In the genomic region with DNA sequence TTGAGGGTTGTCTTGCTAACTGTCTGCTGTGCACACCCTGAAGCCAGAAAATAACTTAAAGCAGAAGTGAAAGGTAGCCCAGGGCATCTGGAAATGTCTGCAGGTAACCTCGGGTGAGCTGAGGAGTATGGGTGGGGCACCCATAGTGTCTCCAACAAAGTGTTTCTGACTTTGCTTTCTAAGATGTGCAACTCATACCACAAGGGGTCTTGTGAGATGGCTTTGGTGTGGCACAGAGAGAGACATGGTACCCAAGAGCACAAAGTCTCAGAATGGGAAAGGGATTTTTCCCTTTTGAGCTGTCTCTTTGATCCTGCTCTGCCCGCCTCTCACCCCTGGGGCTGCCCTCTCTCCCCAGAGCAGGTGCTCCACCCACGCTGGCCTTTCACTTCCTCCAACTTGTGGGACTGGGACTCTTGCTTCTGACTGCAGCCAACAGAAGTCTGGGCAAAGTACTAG, we compare ENCODE assay signal across 8 cellular contexts. TPM values are rescaled to one million over a fixed set of nuclear protein-coding genes. Genes with fewer than 3 reads are reported as not detected.
DNase-seq lines count a peak whose midpoint lies in the region; ATAC-seq, FAIRE-seq and TF ChIP-seq lines count a peak whose summit lies in the region.

No MANE protein-coding gene starts in this region.

- peaks cover 4% of the 10 kb centered on the region for H3K4me1 ChIP-seq in GM23338 (ENCODE audit: insufficient read depth)

- ATAC-seq in GM19467 (IDR thresholded peaks at IDR 0.05; ENCODE audit: unreplicated experiment), result peak; percentile 87
- ATAC-seq in HG03442 (IDR thresholded peaks at IDR 0.05; ENCODE audit: unreplicated experiment), result peak; percentile 82
- ATAC-seq in activated T-cell treated with anti-CD3 and anti-CD28 coated beads, Interleukin-2, amount 50 U/mL, for 4 hours, result peak; percentile 62 to 69
- ATAC-seq in GM23338, result no peak

- H3K27me3 ChIP-seq in GM23338 (ENCODE audit: insufficient read depth), result no peaks in the 10 kb centered on the region

- H3F3A ChIP-seq in GM23338 (replicated peaks; ENCODE audit: low read depth), result no peaks in the 10 kb centered on the region

- no peak for FAIRE-seq in H54 (lab: Jason Lieb, UNC)

- H3K4me2 ChIP-seq in GM23338, result no peak overlapping the region

- H3K27me3 Mint-ChIP-seq in activated T-cell treated with anti-CD3 and anti-CD28 coated beads, Interleukin-2, amount 50 U/mL, for 4 hours (ENCODE audit: low read depth), result no peaks in the 10 kb centered on the region
- no peaks in the 10 kb centered on the region for H3K27me3 Mint-ChIP-seq in osteocyte (ENCODE audit: unreplicated experiment)
- H3K27me3 Mint-ChIP-seq in GM23338 (ENCODE audit: insufficient read depth, low read depth, poor library complexity), result no peaks in the 10 kb centered on the region

- no peak overlapping the region for H2AFZ ChIP-seq in GM23338

- H3K4me3 ChIP-seq in GM12864 (ENCODE audit: low read depth, low read length), result peak overlapping the region; percentile 34
- no peak overlapping the region for H3K4me3 ChIP-seq in foreskin fibroblast (ENCODE audit: low read depth in 1 of 2, low read length in 2 of 2)
- H3K4me3 ChIP-seq in GM23338, result no peak overlapping the region

- TF ChIP-seq POLR2A in H54 (IDR thresholded peaks at IDR 0.05; ENCODE audit: low read depth, low read length), result no peak

- H3K9me3 Mint-ChIP-seq in activated T-cell treated with anti-CD3 and anti-CD28 coated beads, Interleukin-2, amount 50 U/mL, for 4 hours, result no peaks in the 10 kb centered on the region
- no peaks in the 10 kb centered on the region for H3K9me3 Mint-ChIP-seq in osteocyte (ENCODE audit: unreplicated experiment)
- no peaks in the 10 kb centered on the region for H3K9me3 Mint-ChIP-seq in GM23338

- peaks cover 79% of the 10 kb centered on the region for H3K79me2 ChIP-seq in GM23338 (replicated peaks; ENCODE audit: insufficient read depth)

- H3K36me3 ChIP-seq in GM23338 (ENCODE audit: insufficient read depth), result no peaks in the 10 kb centered on the region

- DNase-seq in GM12864 (ENCODE audit: low read depth), result peak; percentile 87
- DNase-seq in activated T-cell treated with anti-CD3 and anti-CD28 coated beads, Interleukin-2, amount 50 U/mL, for 4 hours, result no peak
- DNase-seq in osteocyte (ENCODE audit: extremely low spot score, unreplicated experiment), result no peak
- DNase-seq in foreskin fibroblast, result no peak
- DNase-seq in GM23338 (ENCODE audit: low spot score), result no peak
- DNase-seq in H54 (ENCODE audit: insufficient read length, low spot score), result no peak

- H4K20me1 ChIP-seq in GM23338 (replicated peaks; ENCODE audit: insufficient read depth), result no peaks in the 10 kb centered on the region

- H3K27ac Mint-ChIP-seq in osteocyte (ENCODE audit: unreplicated experiment) (peak overlapping the region; percentile 23), GM23338 (no peak overlapping the region)

- H3K27ac ChIP-seq in GM23338 (ENCODE audit: low read depth), result no peak overlapping the region

- H3K4me3 Mint-ChIP-seq in activated T-cell treated with anti-CD3 and anti-CD28 coated beads, Interleukin-2, amount 50 U/mL, for 4 hours, result no peak overlapping the region
- no peak overlapping the region for H3K4me3 Mint-ChIP-seq in osteocyte (ENCODE audit: unreplicated experiment)
- H3K4me3 Mint-ChIP-seq in GM23338, result no peak overlapping the region

- no peaks in the 10 kb centered on the region for H3K9me2 ChIP-seq in GM23338 (ENCODE audit: insufficient read depth)

- peaks cover 22% of the 10 kb centered on the region for H3K4me1 Mint-ChIP-seq in activated T-cell treated with anti-CD3 and anti-CD28 coated beads, Interleukin-2, amount 50 U/mL, for 4 hours (ENCODE audit: low read depth)
- H3K4me1 Mint-ChIP-seq in osteocyte (ENCODE audit: unreplicated experiment), result peaks cover 41% of the 10 kb centered on the region
- H3K4me1 Mint-ChIP-seq in GM23338, result peaks cover 13% of the 10 kb centered on the region

- no peaks in the 10 kb centered on the region for H3K36me3 Mint-ChIP-seq in activated T-cell treated with anti-CD3 and anti-CD28 coated beads, Interleukin-2, amount 50 U/mL, for 4 hours (ENCODE audit: insufficient read depth)
- peaks cover 3% of the 10 kb centered on the region for H3K36me3 Mint-ChIP-seq in osteocyte (ENCODE audit: unreplicated experiment)
- H3K36me3 Mint-ChIP-seq in GM23338 (ENCODE audit: low read depth), result no peaks in the 10 kb centered on the region; the same call in 2 of the 3 replicates

- TF ChIP-seq CTCF in GM12864 (IDR thresholded peaks at IDR 0.05; ENCODE audit: low read depth, low read length, missing control alignments) (peak; percentile 19), osteocyte (IDR thresholded peaks at IDR 0.05) (no peak), foreskin fibroblast (IDR thresholded peaks at IDR 0.05; ENCODE audit: low read depth, low read length) (no peak), GM23338 (conservative IDR thresholded peaks at IDR 0.05; ENCODE audit: low read depth in 2 of 2) (no peak)

TF ChIP-seq in GM23338, 12 proteins besides CTCF, POLR2A, EP300 and RAD21 (continues in another document):
- no peak for TF ChIP-seq REST (IDR thresholded peaks at IDR 0.05; ENCODE audit: unreplicated experiment)
- TF ChIP-seq EZH2phosphoT487 (IDR thresholded peaks at IDR 0.05; ENCODE audit: unreplicated experiment), result no peak
- TF ChIP-seq JUNB (IDR thresholded peaks at IDR 0.05; ENCODE audit: unreplicated experiment), result no peak

RNA-seq across cellular contexts. Expression of gene CHD9, which starts 6.9 kb away (rescaled TPM):
- 10 to 100 TPM; 10.8 to 12.7 (median 11.7) TPM for total RNA-seq in activated T-cell treated with anti-CD3 and anti-CD28 coated beads, Interleukin-2, amount 50 U/mL, for 4 hours
- 98.9 and 99.0 TPM in 2 replicates for total RNA-seq in osteocyte
- 18.8 and 21.9 TPM in 2 replicates for total RNA-seq in GM23338 (2014; rRNA removed; shearing (Covaris generic))
- polyA plus RNA-seq in GM23338 (2016; fragmentation: Nextera tagmentation; extraction: Ambion mirVana), result 32.4 and 46.6 TPM in 2 replicates

RNA-seq across cellular contexts. Expression of gene CHD9NB, which starts 9.0 kb away (rescaled TPM):
- total RNA-seq in activated T-cell treated with anti-CD3 and anti-CD28 coated beads, Interleukin-2, amount 50 U/mL, for 4 hours, result not detected
- 3.4 and 4.8 TPM in 2 replicates for total RNA-seq in osteocyte
- 4.2 and 4.5 TPM in 2 replicates for total RNA-seq in GM23338 (2014; rRNA removed; shearing (Covaris generic))
- 1.5 and 1.7 TPM in 2 replicates for polyA plus RNA-seq in GM23338 (2016; fragmentation: Nextera tagmentation; extraction: Ambion mirVana)
